ENCODE assay signal across 11 cellular contexts in the genomic region with DNA sequence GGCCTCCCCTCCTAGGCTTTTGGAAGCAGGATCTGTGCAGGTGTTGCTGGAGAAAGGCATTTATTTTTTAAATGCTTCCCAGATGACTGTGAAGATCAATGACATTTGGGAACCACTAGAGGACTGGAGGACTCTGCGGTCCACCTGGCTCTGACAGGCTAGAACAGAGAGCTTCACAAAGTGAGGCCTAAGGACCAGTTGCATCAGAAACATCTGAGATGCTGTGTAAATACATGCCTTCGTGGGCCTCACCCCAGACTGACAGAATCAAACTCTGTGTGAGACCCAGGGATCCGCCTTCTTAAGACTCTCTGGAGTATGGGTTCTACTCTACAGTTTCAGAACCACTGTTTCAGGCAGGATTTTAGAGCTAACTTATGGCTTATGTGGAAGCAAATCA.
DNase-seq lines count a peak whose midpoint lies in the region; ATAC-seq, FAIRE-seq and TF ChIP-seq lines count a peak whose summit lies in the region.
"Had no signal": no experiment of that assay in that cellular context is flagged by ENCODE, and none has a peak within 500 bp of the region (broad histone marks: within the 10 kb centered on the region; RNA-seq: fewer than 3 reads in every experiment).

No MANE protein-coding gene starts in this region.

- H3K4me3 ChIP-seq in H1 (ENCODE audit: extremely low read depth in 1 of 4, insufficient read depth in 2 of 4, low read depth in 3 of 4, low read length in 4 of 4): no peak overlapping the region
- H3K4me3 ChIP-seq in stomach: no peak overlapping the region
- H3K4me3 ChIP-seq in GM23248: no peak overlapping the region

- H3K27ac ChIP-seq in H1 (ENCODE audit: low read depth, low read length) (no peak overlapping the region), stomach (peak overlapping the region in 3 of 5 donors; percentile 5 to 52 (median 46)), GM23248 (no peak overlapping the region)
- H3K27ac ChIP-seq: brain microvascular endothelial cell had no signal

- TF ChIP-seq EP300 in H1 (IDR thresholded peaks at IDR 0.05; ENCODE audit: borderline replicate concordance in 1 of 2, low read depth in 2 of 2, low read length in 2 of 2): no peak
- no peak for TF ChIP-seq EP300 in stomach (IDR thresholded peaks at IDR 0.05)

- peak overlapping the region; percentile 96 for H3K27ac Mint-ChIP-seq in activated naive CD4-positive, alpha-beta T cell treated with anti-CD3 and anti-CD28 coated beads, Interleukin-2, amount 50 U/mL, for 24 hours

- in situ Hi-C loops in GM23248 (cut with MboI): loop anchor here (10.0 kb wide), 3 partner anchors 331 to 1251 kb away; no protein-coding TSS in a partner anchor

- no peak overlapping the region for H2BK20ac ChIP-seq in H1 (ENCODE audit: low read length)

- no peaks in the 10 kb centered on the region for H3K9me3 ChIP-seq in H1 (ENCODE audit: insufficient read depth in 2 of 2, low read depth in 1 of 2, low read length in 1 of 2)
- no peaks in the 10 kb centered on the region for H3K9me3 ChIP-seq in stomach
- H3K9me3 ChIP-seq in GM23248 (ENCODE audit: low read depth): no peaks in the 10 kb centered on the region

- POLR2A ChIA-PET in H1 (lab: Charles Lee; ENCODE audit: partially characterized antibody): no interaction called here

- no peaks in the 10 kb centered on the region for H3F3A ChIP-seq in GM23248 (ENCODE audit: insufficient read depth)

- no peak for ATAC-seq in GM19324 (IDR thresholded peaks at IDR 0.05; ENCODE audit: low FRiP score, unreplicated experiment)

- no peak overlapping the region for H3K23ac ChIP-seq in H1 (ENCODE audit: insufficient read length)

- no peak overlapping the region for H3K18ac ChIP-seq in H1 (ENCODE audit: extremely low read depth, low read length)

- H4K8ac ChIP-seq in H1 (ENCODE audit: extremely low read depth, insufficient read depth, low read length): no peak overlapping the region

- no peak overlapping the region for H2AK5ac ChIP-seq in H1 (ENCODE audit: low read depth, low read length)

- H3K4ac ChIP-seq in H1 (replicated peaks; ENCODE audit: insufficient read length, low read depth, low read length): no peak overlapping the region

- H3K9ac ChIP-seq in H1 (replicated peaks in 1 of 4; ENCODE audit: extremely low read depth in 1 of 4, low read depth in 3 of 4, low read length in 3 of 4): no peak overlapping the region
- H3K9ac ChIP-seq in GM23248: no peak overlapping the region

- H3K36me3 Mint-ChIP-seq in activated naive CD4-positive, alpha-beta T cell treated with anti-CD3 and anti-CD28 coated beads, Interleukin-2, amount 50 U/mL, for 24 hours: no peaks in the 10 kb centered on the region

- H2BK15ac ChIP-seq in H1 (ENCODE audit: low read length): no peak overlapping the region

- intact Hi-C loops in stomach (cut with DNase I; ENCODE audit: low total_unique reads): loop anchor here (10.0 kb wide), 2 partner anchors 331 to 461 kb away; no protein-coding TSS in a partner anchor

- H3K9me2 ChIP-seq in GM23248 (ENCODE audit: insufficient read depth): no peaks in the 10 kb centered on the region

- peak in 2 of 3 experiments; percentile 30 to 42; a peak in 3 of 4 replicates for TF ChIP-seq CTCF in H1 (IDR thresholded peaks at IDR 0.05; ENCODE audit: control extremely low read depth in 1 of 3, insufficient read depth in 1 of 3, low read depth in 1 of 3, low read length in 3 of 3)
- no peak for TF ChIP-seq CTCF in stomach (IDR thresholded peaks at IDR 0.05)

- peak; percentile 35 to 45; a peak in 3 of 4 replicates for TF ChIP-seq RAD21 in H1 (IDR thresholded peaks at IDR 0.05 in 1 of 2, conservative IDR thresholded peaks at IDR 0.05 in 1 of 2; ENCODE audit: low read depth in 2 of 2, low read length in 2 of 2)

- no peaks in the 10 kb centered on the region for H3K27me3 Mint-ChIP-seq in activated naive CD4-positive, alpha-beta T cell treated with anti-CD3 and anti-CD28 coated beads, Interleukin-2, amount 50 U/mL, for 24 hours

- no peak overlapping the region for H2BK12ac ChIP-seq in H1 (ENCODE audit: low read depth, low read length)

- no peak overlapping the region for H2AFZ ChIP-seq in H1 (ENCODE audit: low read length)
- no peak overlapping the region for H2AFZ ChIP-seq in GM23248

- H3K4me2 ChIP-seq in H1 (ENCODE audit: insufficient read depth in 1 of 2, low read depth in 2 of 2, low read length in 2 of 2): no peak overlapping the region
- no peak overlapping the region for H3K4me2 ChIP-seq in GM23248 (ENCODE audit: unreplicated experiment)

- H4K5ac ChIP-seq in H1 (ENCODE audit: insufficient read length, low read depth, low read length): peak overlapping the region; percentile 6

- H3K4me1 ChIP-seq in H1 (replicated peaks in 1 of 4; ENCODE audit: control insufficient read depth in 3 of 4, insufficient read depth in 4 of 4, low read length in 3 of 4) (peaks cover 0 to 10% (median 9%) of the 10 kb centered on the region in 4 experiments; a peak in 4 of 7 replicates), stomach (peaks cover 0 to 67% (median 20%) of the 10 kb centered on the region in 4 donors), GM23248 (ENCODE audit: insufficient read depth) (peaks cover 6% of the 10 kb centered on the region; the same call in 1 of the 2 replicates)

- peaks cover 100% of the 10 kb centered on the region for H3K4me1 Mint-ChIP-seq in activated naive CD4-positive, alpha-beta T cell treated with anti-CD3 and anti-CD28 coated beads, Interleukin-2, amount 50 U/mL, for 24 hours

- DNase-seq in activated naive CD4-positive, alpha-beta T cell treated with Interleukin-2 at 50 U/mL for 16 hours: no peak
- DNase-seq in NCI-H69 (lab: John Stamatoyannopoulos, UW) (peak; percentile 49), H1 (ENCODE audit: low read depth in 1 of 2, low spot score in 2 of 2) (no peak), stomach (no peak), globus pallidus (ENCODE audit: low spot score) (no peak), GM23248 (no peak)
- DNase-seq: brain microvascular endothelial cell, KG1, right cardiac atrium had no signal

- TF ChIP-seq POLR2A in H1 (IDR thresholded peaks at IDR 0.05; ENCODE audit: control extremely low read depth in 1 of 2, low read depth in 2 of 2, low read length in 2 of 2) (no peak), stomach (IDR thresholded peaks at IDR 0.05) (no peak)

- H2BK5ac ChIP-seq in H1 (ENCODE audit: low read depth, low read length): no peak overlapping the region

- H3K27me3 ChIP-seq in H1 (replicated peaks in 1 of 4; ENCODE audit: control insufficient read depth in 3 of 4, extremely low read depth in 1 of 4, insufficient read depth in 3 of 4, low read length in 3 of 4): no peaks in the 10 kb centered on the region
- H3K27me3 ChIP-seq in stomach: no peaks in the 10 kb centered on the region
- no peaks in the 10 kb centered on the region for H3K27me3 ChIP-seq in GM23248 (replicated peaks; ENCODE audit: insufficient read depth)

- peaks cover 3% of the 10 kb centered on the region; the same call in 1 of the 2 replicates for H3K79me1 ChIP-seq in H1 (ENCODE audit: low read depth, low read length)

- no peak overlapping the region for H4K91ac ChIP-seq in H1 (replicated peaks; ENCODE audit: insufficient read length, low read length)

- H3K36me3 ChIP-seq in H1 (ENCODE audit: control insufficient read depth in 2 of 4, insufficient read depth in 4 of 4, low read length in 3 of 4) (no peaks in the 10 kb centered on the region), stomach (no peaks in the 10 kb centered on the region), GM23248 (ENCODE audit: low read depth) (no peaks in the 10 kb centered on the region)
- H3K36me3 ChIP-seq: brain microvascular endothelial cell had no signal

- peak overlapping the region; percentile 86 for H3K4me3 Mint-ChIP-seq in activated naive CD4-positive, alpha-beta T cell treated with anti-CD3 and anti-CD28 coated beads, Interleukin-2, amount 50 U/mL, for 24 hours

- H3K9me3 Mint-ChIP-seq in activated naive CD4-positive, alpha-beta T cell treated with anti-CD3 and anti-CD28 coated beads, Interleukin-2, amount 50 U/mL, for 24 hours: no peaks in the 10 kb centered on the region

- no peak overlapping the region for H3K56ac ChIP-seq in H1 (replicated peaks; ENCODE audit: insufficient read length, low read depth, low read length)

- FAIRE-seq in H1 (lab: Jason Lieb, UNC): peak; percentile 72

- H3K79me2 ChIP-seq in H1 (ENCODE audit: control insufficient read depth in 1 of 2, insufficient read depth in 2 of 2, low read length in 2 of 2) (peaks cover 0 to 48% of the 10 kb centered on the region in 2 experiments; a peak in 3 of 4 replicates), GM23248 (ENCODE audit: insufficient read depth) (peaks cover 96% of the 10 kb centered on the region)

- no peaks in the 10 kb centered on the region; the same call in 1 of the 2 replicates for H3K23me2 ChIP-seq in H1 (ENCODE audit: low read depth, low read length)

- H4K20me1 ChIP-seq in H1 (replicated peaks in 1 of 2; ENCODE audit: control insufficient read depth in 1 of 2, insufficient read depth in 2 of 2, low read length in 2 of 2) (no peaks in the 10 kb centered on the region), GM23248 (ENCODE audit: insufficient read depth) (no peaks in the 10 kb centered on the region)

- H3K14ac ChIP-seq in H1 (ENCODE audit: insufficient read length): no peak overlapping the region

- H2BK120ac ChIP-seq in H1 (replicated peaks; ENCODE audit: low read depth, low read length): no peak overlapping the region

- WGBS in H1 (ENCODE audit: extremely low coverage in 1 of 2, insufficient coverage in 1 of 2, insufficient read length in 1 of 2, insufficient replicate concordance in 2 of 2, low coverage in 1 of 2, low lambda C conversion rate in 2 of 2, missing lambda C conversion rate in 1 of 2), 2 experiments: 71% methylated on average over 3 of the region's 3 CpGs; no CpG with 5 or more reads in 1 of the 2 experiments
- 64 to 77% (median 71%) methylated on average over 3 of the region's 3 CpGs for WGBS in stomach, 5 donors
- 70 to 74% methylated on average over 3 of the region's 3 CpGs for WGBS in GM23248 (ENCODE audit: low coverage in 1 of 2, low lambda C conversion rate in 2 of 2, missing lambda C conversion rate in 2 of 2), 2 experiments

- CTCF ChIA-PET in H1 (lab: Charles Lee; ENCODE audit: partially characterized antibody): interaction anchor here (0.6 to 6.2 kb wide), 13 partner anchors 9 to 333 kb away, joined by 3 to 51 read pairs (median 4); no protein-coding TSS in a partner anchor

TF ChIP-seq in H1, 55 proteins besides CTCF, POLR2A, EP300 and RAD21 (continues in another document):
- TF ChIP-seq BRCA1 (IDR thresholded peaks at IDR 0.05; ENCODE audit: low read depth, low read length) (no peak), ZNF274 (IDR thresholded peaks at IDR 0.05; ENCODE audit: borderline replicate concordance, extremely low read depth, low read length) (no peak), CBX5 (IDR thresholded peaks at IDR 0.05; ENCODE audit: low read depth, low read length) (no peak), GTF2F1 (IDR thresholded peaks at IDR 0.05; ENCODE audit: borderline replicate concordance, low read depth, low read length) (no peak), EGR1 (IDR thresholded peaks at IDR 0.05; ENCODE audit: borderline replicate concordance, low read depth, low read length) (no peak), BACH1 (IDR thresholded peaks at IDR 0.05; ENCODE audit: low read length) (no peak)

Comparison
In these comparisons a context has a peak if more than half of its experiments do, and no peak if none do; other contexts are left out.
1. H3K27ac ChIP-seq: peak in stomach (3 of 5); none in H1 (single experiment) and GM23248 (single experiment).
2. CTCF ChIP-seq: peak in H1 (2 of 3); none in stomach (0 of 7).